10 cellular contexts compared by ENCODE assay signal in genomic region chr7:150435390-150436073, GRCh38. TPM values are rescaled to one million over a fixed set of nuclear protein-coding genes. Genes with fewer than 3 reads are reported as not detected.
DNase-seq lines count a peak whose midpoint lies in the region; ATAC-seq and TF ChIP-seq lines count a peak whose summit lies in the region.
"Had no signal": no experiment of that assay in that cellular context is flagged by ENCODE, and none has a peak within 500 bp of the region (broad histone marks: within the 10 kb centered on the region; RNA-seq: fewer than 3 reads in every experiment).

No MANE protein-coding gene starts in this region.

- POLR2A ChIA-PET in OCI-LY7 (lab: Charles Lee) = no interaction called here

- intact Hi-C loops in OCI-LY7 (cut with micrococcal nuclease; ENCODE audit: unreplicated experiment) = no loop called here
- intact Hi-C loops in spleen (cut with DNase I; ENCODE audit: low total_unique reads) = no loop called here

- TF ChIP-seq CTCF in OCI-LY7 (conservative IDR thresholded peaks at IDR 0.05; ENCODE audit: low read length) (no peak), spleen (IDR thresholded peaks at IDR 0.05 in 8 of 11, conservative IDR thresholded peaks at IDR 0.05 in 3 of 11) (no peak), foreskin keratinocyte (conservative IDR thresholded peaks at IDR 0.05) (no peak)

- DNase-seq in T-helper 1 cell (no peak), OCI-LY7 (ENCODE audit: low spot score) (peak; percentile 86), spleen (peak; percentile 91), HAP-1 (ENCODE audit: low spot score in 2 of 2) (no peak), HUDEP-2 (lab: John Stamatoyannopoulos, UW; ENCODE audit: unreplicated experiment in 76 of 76) (no peak), foreskin keratinocyte (no peak)
- DNase-seq: MG63 had no signal

- no peaks in the 10 kb centered on the region for H4K20me1 ChIP-seq in OCI-LY7 (ENCODE audit: insufficient read depth, low read length)

- H2AFZ ChIP-seq in OCI-LY7 (ENCODE audit: low read length) = no peak overlapping the region

- no peaks in the 10 kb centered on the region for H3K27me3 Mint-ChIP-seq in T-helper 1 cell treated with Interleukin-12 subunit alpha and Interleukin-12 subunit beta and Interleukin-4 antibody, amounts not matched to agents 30 μg/mL and 1 μg/mL, for 36 hours (ENCODE audit: low read depth)

- no peaks in the 10 kb centered on the region for H3K9me3 ChIP-seq in OCI-LY7 (ENCODE audit: low read length)
- H3K9me3 ChIP-seq in spleen = peaks cover 0 to under 1% (median 0%) of the 10 kb centered on the region in 8 donors
- no peaks in the 10 kb centered on the region for H3K9me3 ChIP-seq in HAP-1
- H3K9me3 ChIP-seq: MG63 had no signal

- H3K4me1 Mint-ChIP-seq in T-helper 1 cell treated with Interleukin-12 subunit alpha and Interleukin-12 subunit beta and Interleukin-4 antibody, amounts not matched to agents 30 μg/mL and 1 μg/mL, for 36 hours (ENCODE audit: low read depth) = peaks cover 41% of the 10 kb centered on the region

- no peaks in the 10 kb centered on the region for H3K36me3 ChIP-seq in OCI-LY7 (ENCODE audit: insufficient read depth, low read length)
- H3K36me3 ChIP-seq in spleen = no peaks in the 10 kb centered on the region
- H3K36me3 ChIP-seq in HAP-1 (replicated peaks) = no peaks in the 10 kb centered on the region
- H3K36me3 ChIP-seq: MG63 had no signal

- no peaks in the 10 kb centered on the region for H3K79me2 ChIP-seq in OCI-LY7 (ENCODE audit: insufficient read depth, low read depth, low read length)

- peak overlapping the region; percentile 26 for H3K4me3 ChIP-seq in OCI-LY7 (ENCODE audit: low read depth, low read length, poor library complexity, severe bottlenecking)
- peak overlapping the region in 1 of 8 donors; percentile 31 for H3K4me3 ChIP-seq in spleen
- H3K4me3 ChIP-seq in HAP-1 = no peak overlapping the region
- H3K4me3 ChIP-seq: MG63 had no signal

- peaks cover 10% of the 10 kb centered on the region for H3K36me3 Mint-ChIP-seq in T-helper 1 cell treated with Interleukin-12 subunit alpha and Interleukin-12 subunit beta and Interleukin-4 antibody, amounts not matched to agents 30 μg/mL and 1 μg/mL, for 36 hours (ENCODE audit: low read depth)

- peak overlapping the region; percentile 29 for H3K27ac ChIP-seq in OCI-LY7 (ENCODE audit: low read depth, low read length, poor library complexity, severe bottlenecking)
- H3K27ac ChIP-seq in spleen = peak overlapping the region in 7 of 8 donors; percentile 44 to 87 (median 78)
- H3K27ac ChIP-seq in foreskin keratinocyte = no peak overlapping the region
- H3K27ac ChIP-seq: 22Rv1 had no signal

- in situ Hi-C loops in HAP-1 (cut with MboI; ENCODE audit: low sequenced_read_pairs) = no loop called here

- no peaks in the 10 kb centered on the region for H3K27me3 ChIP-seq in spleen (replicated peaks in 1 of 7)
- no peaks in the 10 kb centered on the region for H3K27me3 ChIP-seq in HAP-1 (ENCODE audit: low read depth)
- H3K27me3 ChIP-seq in foreskin keratinocyte = peaks cover 6% of the 10 kb centered on the region
- H3K27me3 ChIP-seq: MG63 had no signal

- WGBS in spleen, 5 donors = 35 to 54% (median 47%) methylated on average over 8 of the region's 8 CpGs

- TF ChIP-seq POLR2A in spleen (IDR thresholded peaks at IDR 0.05) = no peak

- peak overlapping the region; percentile 71 for H3K4me2 ChIP-seq in OCI-LY7 (ENCODE audit: low read length)

- peak overlapping the region; percentile 2 for H3K4me3 Mint-ChIP-seq in T-helper 1 cell treated with Interleukin-12 subunit alpha and Interleukin-12 subunit beta and Interleukin-4 antibody, amounts not matched to agents 30 μg/mL and 1 μg/mL, for 36 hours

- CTCF ChIA-PET in OCI-LY7 (lab: Charles Lee; ENCODE audit: unreplicated experiment) = interaction anchor here (0.9 kb wide), 1 partner anchor 9 kb away, joined by 3 read pairs; no protein-coding TSS in a partner anchor

- no TSS peak for BruUV-seq in OCI-LY7 (replicated peaks; lab: Mats Ljungman, UMichigan)

- H3K9me3 Mint-ChIP-seq in T-helper 1 cell treated with Interleukin-12 subunit alpha and Interleukin-12 subunit beta and Interleukin-4 antibody, amounts not matched to agents 30 μg/mL and 1 μg/mL, for 36 hours = no peaks in the 10 kb centered on the region

- no peaks in the 10 kb centered on the region for H3K9me2 ChIP-seq in OCI-LY7 (ENCODE audit: insufficient read depth, low read length)

- H3K4me1 ChIP-seq in OCI-LY7 (ENCODE audit: insufficient read depth, low read length, poor library complexity, severe bottlenecking) (peaks cover 19% of the 10 kb centered on the region), spleen (peaks cover 3 to 58% (median 39%) of the 10 kb centered on the region in 6 donors), HAP-1 (no peaks in the 10 kb centered on the region), foreskin keratinocyte (no peaks in the 10 kb centered on the region)

- no peak overlapping the region for H3K27ac Mint-ChIP-seq in T-helper 1 cell treated with Interleukin-12 subunit alpha and Interleukin-12 subunit beta and Interleukin-4 antibody, amounts not matched to agents 30 μg/mL and 1 μg/mL, for 36 hours

- ATAC-seq in HG02884 (IDR thresholded peaks at IDR 0.05; ENCODE audit: unreplicated experiment) (peak; percentile 91), foreskin keratinocyte (no peak)

RNA-seq across cellular contexts. Expression of gene GIMAP8, which starts 14.9 kb away (rescaled TPM):
- not detected in 2 replicates for total RNA-seq in OCI-LY7 (2014; rRNA removed; shearing (Covaris generic))
- total RNA-seq in OCI-LY7 (2022) (not detected in 2 replicates), spleen (10 to 100 TPM; 47.6 to 96.0 (median 65.3) TPM), foreskin keratinocyte (0.07 TPM in 1 of 2 replicates, not detected in the other)
- polyA plus RNA-seq in spleen (10 to 100 TPM; 10.9 to 27.3 (median 14.7) TPM), foreskin keratinocyte (0.01 and 0.02 TPM in 2 replicates)

RNA-seq across cellular contexts. Expression of gene ZNF775, which starts 56.4 kb away (rescaled TPM):
- 4.7 and 5.5 TPM in 2 replicates for total RNA-seq in OCI-LY7 (2014; rRNA removed; shearing (Covaris generic))
- total RNA-seq in OCI-LY7 (2022) (6.5 and 7.7 TPM in 2 replicates), spleen (1 to 10 TPM; 2.2 to 5.7 (median 4.5) TPM), foreskin keratinocyte (4.7 and 5.4 TPM in 2 replicates)
- polyA plus RNA-seq in spleen (1 to 10 TPM; 2.0 to 2.9 (median 2.6) TPM), foreskin keratinocyte (3.9 and 5.3 TPM in 2 replicates)

Comparison
In these comparisons a context has a peak if more than half of its experiments do, and no peak if none do; other contexts are left out.
1. DNase-seq: peak in OCI-LY7 (single experiment) and spleen (single experiment); none in T-helper 1 cell (0 of 5), HAP-1 (0 of 2), HUDEP-2 (0 of 76) and foreskin keratinocyte (0 of 2).
2. RNA of gene GIMAP8, which starts 14.9 kb away (total RNA-seq): 47.6 to 96.0 TPM in spleen; 0.07 TPM in foreskin keratinocyte and not detected in OCI-LY7; every median in the first group is over 10 times any median in the second.